Comparison of ENCODE assay signal across 9 cellular contexts in genomic region chr17:74971842-74972106, GRCh38. TPM values are rescaled to one million over a fixed set of nuclear protein-coding genes. Genes with fewer than 3 reads are reported as not detected.
A peak's percentile ranks its signal among the peaks of the same experiment; 100 is the strongest.
DNase-seq lines count a peak whose midpoint lies in the region; ATAC-seq and TF ChIP-seq lines count a peak whose summit lies in the region.
"Had no signal": no experiment of that assay in that cellular context is flagged by ENCODE, and none has a peak within 500 bp of the region (broad histone marks: within the 10 kb centered on the region; RNA-seq: fewer than 3 reads in every experiment).

No MANE protein-coding gene starts in this region.

- ATAC-seq in Panc1, result peak; percentile 37
- peak; percentile 5 for ATAC-seq in esophagus mucosa

- no TSS peak for BruUV-seq in Panc1 (replicated peaks; lab: Mats Ljungman, UMichigan)

- POLR2A ChIA-PET in Panc1 (lab: Charles Lee), result no interaction called here

- TF ChIP-seq CTCF in Panc1 (IDR thresholded peaks at IDR 0.05), result no peak
- TF ChIP-seq CTCF in osteoblast (IDR thresholded peaks at IDR 0.05; ENCODE audit: extremely low read depth, low read depth, low read length), result no peak

- in situ Hi-C loops in Panc1 (cut with HindIII; ENCODE audit: low pct_unique_long_range_greater_than_20kb, low sequenced_read_pairs), result no loop called here

- peak overlapping the region; percentile 99 for H3K4me2 ChIP-seq in BLaER1
- H3K4me2 ChIP-seq in osteoblast (ENCODE audit: insufficient read depth, low read length), result peak overlapping the region; percentile 61

- H2AFZ ChIP-seq in osteoblast (ENCODE audit: low read length), result peak overlapping the region; percentile 10

- H3K9me3 ChIP-seq in BLaER1, result no peaks in the 10 kb centered on the region
- no peaks in the 10 kb centered on the region for H3K9me3 ChIP-seq in Panc1 (ENCODE audit: control insufficient read depth, insufficient read depth, low read depth, low read length)
- no peaks in the 10 kb centered on the region for H3K9me3 ChIP-seq in osteoblast (ENCODE audit: low read depth, low read length)

- intact Hi-C loops in Panc1 (cut with micrococcal nuclease; ENCODE audit: unreplicated experiment) (loop anchor here (10.0 kb wide), 1 partner anchor 133 kb away; the partner anchor contains the start of gene ARMC7), head of caudate nucleus (cut with DNase I) (loop anchor here (10.0 kb wide), 1 partner anchor 213 kb away; the partner anchor contains the start of gene SUMO2)

- H3K27me3 ChIP-seq in BLaER1 (peaks cover 37% of the 10 kb centered on the region), Panc1 (ENCODE audit: control insufficient read depth, insufficient read depth, low read length) (no peaks in the 10 kb centered on the region), osteoblast (ENCODE audit: insufficient read depth, low read length) (peaks cover 43% of the 10 kb centered on the region)

- H3K79me2 ChIP-seq in osteoblast (ENCODE audit: insufficient read depth, low read length), result no peaks in the 10 kb centered on the region

- CTCF ChIA-PET in Panc1 (lab: Charles Lee), result interaction anchor here (0.5 to 1.8 kb wide), 5 partner anchors 10 to 321 kb away, joined by 3 to 10 read pairs (median 3); partner anchors contain the start of gene OTOP2

- H3K36me3 ChIP-seq in BLaER1, result no peaks in the 10 kb centered on the region
- H3K36me3 ChIP-seq in Panc1 (ENCODE audit: control insufficient read depth, insufficient read depth, low read length), result no peaks in the 10 kb centered on the region
- no peaks in the 10 kb centered on the region for H3K36me3 ChIP-seq in osteoblast (ENCODE audit: insufficient read depth, low read length)

- peak overlapping the region; percentile 45; the same call in 1 of the 2 replicates for H3K9ac ChIP-seq in BLaER1

- H4K20me1 ChIP-seq in BLaER1, result peaks cover 6% of the 10 kb centered on the region; the same call in 1 of the 2 replicates
- no peaks in the 10 kb centered on the region for H4K20me1 ChIP-seq in osteoblast (ENCODE audit: insufficient read depth, low read length)

- DNase-seq in Panc1 (ENCODE audit: low read depth, low spot score), result no peak
- no peak for DNase-seq in osteoblast (ENCODE audit: insufficient read length, low spot score, missing footprints)
- no peak for DNase-seq in T-helper 2 cell
- DNase-seq in MV-4-11 (lab: John Stamatoyannopoulos, UW), result no peak
- no peak for DNase-seq in cerebellar cortex (ENCODE audit: low spot score)
- DNase-seq in head of caudate nucleus, result no peak
- DNase-seq: GF-D8 had no signal

- H3K4me3 ChIP-seq in BLaER1, result peak overlapping the region; percentile 70
- H3K4me3 ChIP-seq in Panc1 (ENCODE audit: low read depth in 2 of 2, low read length in 2 of 2), result peak overlapping the region; percentile 52 to 58
- H3K4me3 ChIP-seq in osteoblast (ENCODE audit: insufficient read depth, low read length), result peak overlapping the region; percentile 62

- peaks cover 15% of the 10 kb centered on the region for H3K4me1 ChIP-seq in BLaER1
- peaks cover 4% of the 10 kb centered on the region; the same call in 1 of the 2 replicates for H3K4me1 ChIP-seq in Panc1 (ENCODE audit: control insufficient read depth, insufficient read depth, low read length)
- H3K4me1 ChIP-seq in osteoblast (ENCODE audit: insufficient read depth, low read length), result no peaks in the 10 kb centered on the region

- H3K27ac ChIP-seq in BLaER1 (no peak overlapping the region), Panc1 (ENCODE audit: low read length) (no peak overlapping the region), osteoblast (ENCODE audit: low read depth, low read length) (no peak overlapping the region)

RNA-seq across cellular contexts. Expression of gene HID1, which starts 0.8 kb away (rescaled TPM):
- total RNA-seq in Panc1 (2021; ENCODE audit: unreplicated experiment) (10.9 TPM), esophagus mucosa (3.1 TPM), osteoblast (0.36 TPM in 1 of 2 replicates, not detected in the other)
- polyA plus RNA-seq in Panc1 (2012; ENCODE audit: insufficient read length), result 16.6 TPM

RNA-seq across cellular contexts. Expression of gene CDR2L, which starts 15.7 kb away (rescaled TPM):
- total RNA-seq in Panc1 (2021; ENCODE audit: unreplicated experiment) (32.0 TPM), esophagus mucosa (2.7 TPM), osteoblast (15.9 and 16.6 TPM in 2 replicates)
- polyA plus RNA-seq in Panc1 (2012; ENCODE audit: insufficient read length), result 33.7 TPM

RNA-seq across cellular contexts. Expression of gene OTOP3, which starts 36.1 kb away (rescaled TPM):
- total RNA-seq in Panc1 (2021; ENCODE audit: unreplicated experiment) (not detected), esophagus mucosa (14.7 TPM), osteoblast (not detected in 2 replicates)
- not detected for polyA plus RNA-seq in Panc1 (2012; ENCODE audit: insufficient read length)

RNA-seq across cellular contexts. Expression of gene MRPL58, which starts 40.7 kb away (rescaled TPM):
- 55.2 TPM for total RNA-seq in Panc1 (2021; ENCODE audit: unreplicated experiment)
- polyA plus RNA-seq in Panc1 (2012; ENCODE audit: insufficient read length), result 44.5 TPM
- total RNA-seq in esophagus mucosa, result 47.8 TPM
- 21.2 and 23.5 TPM in 2 replicates for total RNA-seq in osteoblast

RNA-seq across cellular contexts. Expression of gene OTOP2, which starts 47.7 kb away (rescaled TPM):
- not detected for total RNA-seq in Panc1 (2021; ENCODE audit: unreplicated experiment)
- polyA plus RNA-seq in Panc1 (2012; ENCODE audit: insufficient read length), result not detected
- 0.36 TPM for total RNA-seq in esophagus mucosa
- total RNA-seq in osteoblast, result not detected in 2 replicates

Comparison
In these comparisons a context has a peak if more than half of its experiments do, and no peak if none do; other contexts are left out.
1. RNA of gene OTOP3, which starts 36.1 kb away (total RNA-seq): 14.7 TPM in esophagus mucosa (single experiment); not detected in Panc1 (single experiment) and not detected in osteoblast; every median in the first group is over 10 times any median in the second.
2. Peak in every context shown above with its lines, with median percentiles within 50 percentile points of each other: H3K4me3 ChIP-seq.